Comparison of ENCODE assay signal across 8 cellular contexts in the genomic region with DNA sequence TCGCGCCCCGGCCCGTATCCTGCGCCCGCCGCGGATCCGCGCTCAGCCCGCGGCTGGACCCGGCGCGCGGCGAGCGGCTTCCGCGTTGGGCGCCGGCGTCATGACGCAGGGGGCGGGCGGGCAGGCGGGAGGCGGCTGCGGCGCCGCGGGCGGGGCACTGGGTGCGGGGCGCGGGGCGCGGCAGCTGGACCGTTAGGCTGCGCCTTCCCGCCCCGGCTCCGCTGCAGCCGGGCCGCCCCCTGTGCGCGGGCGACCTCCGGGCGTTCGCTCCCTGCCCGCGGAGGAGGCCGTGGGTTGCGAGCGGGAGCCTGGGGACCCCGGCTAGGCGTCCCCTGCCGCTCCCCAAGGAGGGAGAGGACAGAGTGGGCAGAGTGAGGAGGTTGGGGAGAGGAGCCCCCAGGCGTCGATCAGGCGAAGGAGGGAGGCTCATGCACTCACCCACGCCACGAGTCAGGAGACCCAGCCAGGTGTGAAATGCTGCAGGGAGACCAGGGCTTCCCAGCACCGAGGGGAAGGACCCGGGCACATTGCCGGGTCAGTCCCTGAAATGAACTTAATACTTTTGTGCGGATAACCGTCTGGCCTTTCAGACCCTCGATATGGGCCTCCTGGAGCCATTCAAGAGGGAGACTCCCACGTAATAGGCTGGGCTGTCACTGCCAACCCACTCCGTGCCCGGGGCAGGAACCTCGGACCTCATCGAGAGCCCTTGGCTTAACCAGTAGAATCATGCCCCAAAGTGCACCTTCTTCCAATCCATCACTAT. TPM values are rescaled to one million over a fixed set of nuclear protein-coding genes. Genes with fewer than 3 reads are reported as not detected.
A peak's percentile ranks its signal among the peaks of the same experiment; 100 is the strongest.
DNase-seq lines count a peak whose midpoint lies in the region; ATAC-seq and TF ChIP-seq lines count a peak whose summit lies in the region.

A gene (minus strand): TSS at position 55 of the 766 bp plus-strand sequence. CDS start 252 bp downstream, outside the sequence.

- POLR2A ChIA-PET in activated CD8-positive, alpha-beta T cell treated with anti-CD3 and anti-CD28 coated beads, Interleukin-2, amount 10 ng/mL, durations not matched to agents 7 days and 5 days (lab: Charles Lee), result interaction anchor here (0.6 to 3.5 kb wide), 14 partner anchors 11 to 278 kb away, joined by 3 to 35 read pairs (median 4); no protein-coding TSS in a partner anchor

- H3K27ac Mint-ChIP-seq in activated CD8-positive, alpha-beta T cell treated with anti-CD3 and anti-CD28 coated beads, Interleukin-2, amount 10 ng/mL, durations not matched to agents 7 days and 5 days, result peak within 1 kb of the TSS; percentile 86

- H3K4me3 Mint-ChIP-seq in activated CD8-positive, alpha-beta T cell treated with anti-CD3 and anti-CD28 coated beads, Interleukin-2, amount 10 ng/mL, durations not matched to agents 7 days and 5 days, result peak within 1 kb of the TSS; percentile 88

- peak; percentile 82 for ATAC-seq in GM18498 (IDR thresholded peaks at IDR 0.05; ENCODE audit: unreplicated experiment)
- peak; percentile 66 for ATAC-seq in HG02884 (IDR thresholded peaks at IDR 0.05; ENCODE audit: unreplicated experiment)
- peak; percentile 89 for ATAC-seq in activated CD8-positive, alpha-beta T cell treated with anti-CD3 and anti-CD28 coated beads, Interleukin-2, amount 10 ng/mL, durations not matched to agents 7 days and 5 days

- TF ChIP-seq CTCF in 22Rv1 (IDR thresholded peaks at IDR 0.05), result no peak

- peaks cover 33% of the 10 kb centered on the region for H3K4me1 Mint-ChIP-seq in activated CD8-positive, alpha-beta T cell treated with anti-CD3 and anti-CD28 coated beads, Interleukin-2, amount 10 ng/mL, durations not matched to agents 7 days and 5 days (ENCODE audit: low read depth)

- H3K27ac ChIP-seq in 22Rv1, result 0 out of 2 replicates have a peak within 1 kb of the TSS, but pooled peaks have one; percentile 33

- no peaks in the 10 kb centered on the region for H3K9me3 Mint-ChIP-seq in activated CD8-positive, alpha-beta T cell treated with anti-CD3 and anti-CD28 coated beads, Interleukin-2, amount 10 ng/mL, durations not matched to agents 7 days and 5 days (ENCODE audit: insufficient read depth)

- DNase-seq in NCI-H460 (ENCODE audit: extremely low read depth, low read depth), result peak; percentile 48
- DNase-seq in activated CD8-positive, alpha-beta T cell treated with anti-CD3 and anti-CD28 coated beads, Interleukin-2, amount 10 ng/mL, durations not matched to agents 7 days and 5 days, result peak; percentile 79
- DNase-seq in effector CD8-positive, alpha-beta T cell (lab: John Stamatoyannopoulos, UW), result peak; percentile 55
- DNase-seq in lung microvascular endothelial cell (ENCODE audit: low read depth in 2 of 2), result peak; percentile 79 to 84
- peak; percentile 50 to 71 (median 55) for DNase-seq in stimulated activated CD4-positive, alpha-beta T cell treated with anti-CD3 and anti-CD28 coated beads, TNF-alpha, amount 100 ng/mL, for 24 hours (ENCODE audit: low read depth in 3 of 3)

- CTCF ChIA-PET in activated CD8-positive, alpha-beta T cell treated with anti-CD3 and anti-CD28 coated beads, Interleukin-2, amount 10 ng/mL, durations not matched to agents 7 days and 5 days (lab: Charles Lee), result interaction anchor here (1.0 to 4.3 kb wide), 4 partner anchors 46 to 140 kb away, joined by 3 to 17 read pairs (median 4); no protein-coding TSS in a partner anchor

- no peaks in the 10 kb centered on the region for H3K27me3 Mint-ChIP-seq in activated CD8-positive, alpha-beta T cell treated with anti-CD3 and anti-CD28 coated beads, Interleukin-2, amount 10 ng/mL, durations not matched to agents 7 days and 5 days (ENCODE audit: low read depth)

- H3K36me3 Mint-ChIP-seq in activated CD8-positive, alpha-beta T cell treated with anti-CD3 and anti-CD28 coated beads, Interleukin-2, amount 10 ng/mL, durations not matched to agents 7 days and 5 days (ENCODE audit: low read depth), result peaks cover 24% of the 10 kb centered on the region

RNA-seq across cellular contexts. Expression of the gene that starts here (rescaled TPM):
- total RNA-seq in NCI-H460 (2014; rRNA removed; shearing (Covaris generic)), result 22.9 and 25.1 TPM in 2 replicates
- polyA plus RNA-seq in NCI-H460 (2014; cell fraction: nucleus; rRNA removed), result 3.9 and 5.8 TPM in 2 replicates
- 100 to 1,000 TPM; 154 to 164 TPM for total RNA-seq in activated CD8-positive, alpha-beta T cell treated with anti-CD3 and anti-CD28 coated beads, Interleukin-2, amount 10 ng/mL, durations not matched to agents 7 days and 5 days
- 24.8 and 32.3 TPM in 2 replicates for total RNA-seq in lung microvascular endothelial cell

Comparison
In these comparisons a context has a peak if more than half of its experiments do, and no peak if none do; other contexts are left out.
1. Peak in every context shown above with its lines: DNase-seq, ATAC-seq and H3K27ac ChIP-seq.